1 cellular context compared by ENCODE assay signal in the genomic region with DNA sequence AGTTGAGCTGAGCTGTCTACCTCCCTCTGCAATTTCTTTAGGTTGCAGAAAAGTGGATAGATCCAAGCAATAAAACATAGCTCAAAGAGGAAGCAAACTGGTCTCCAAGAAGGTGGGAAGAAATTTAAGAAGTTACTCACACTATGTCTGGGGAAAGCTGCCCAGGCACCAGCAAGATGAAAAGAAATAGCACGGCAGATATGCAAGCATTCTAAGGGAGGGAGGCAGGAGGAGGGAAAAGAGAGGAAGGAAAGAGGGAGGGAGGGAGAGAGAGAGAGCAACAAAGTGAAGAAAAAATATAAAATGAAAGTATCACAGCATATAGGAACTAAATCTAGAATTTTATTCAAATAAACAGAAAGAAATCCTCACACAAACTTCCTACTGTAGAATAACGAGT.
TF ChIP-seq lines count a peak whose summit lies in the region.

No MANE protein-coding gene starts in this region.

TF ChIP-seq in GM23338, 12 proteins besides CTCF, POLR2A, EP300 and RAD21 (continued from another document):
- TF ChIP-seq EZH2phosphoT487 (IDR thresholded peaks at IDR 0.05; ENCODE audit: unreplicated experiment) (no peak), JUNB (IDR thresholded peaks at IDR 0.05; ENCODE audit: unreplicated experiment) (no peak), STAT1 (IDR thresholded peaks at IDR 0.05; ENCODE audit: unreplicated experiment) (no peak), CREB1 (CRISPR knock-in tag; IDR thresholded peaks at IDR 0.05; ENCODE audit: low read depth) (no peak), EZH2 (IDR thresholded peaks at IDR 0.05; ENCODE audit: low read depth, unreplicated experiment) (no peak), ZNF331 (CRISPR knock-in tag; IDR thresholded peaks at IDR 0.05; ENCODE audit: low read depth) (no peak), POLR2AphosphoS5 (IDR thresholded peaks at IDR 0.05; ENCODE audit: low read depth) (no peak), NANOG (IDR thresholded peaks at IDR 0.05; ENCODE audit: borderline replicate concordance) (no peak)
- TF ChIP-seq, protein P1, sequence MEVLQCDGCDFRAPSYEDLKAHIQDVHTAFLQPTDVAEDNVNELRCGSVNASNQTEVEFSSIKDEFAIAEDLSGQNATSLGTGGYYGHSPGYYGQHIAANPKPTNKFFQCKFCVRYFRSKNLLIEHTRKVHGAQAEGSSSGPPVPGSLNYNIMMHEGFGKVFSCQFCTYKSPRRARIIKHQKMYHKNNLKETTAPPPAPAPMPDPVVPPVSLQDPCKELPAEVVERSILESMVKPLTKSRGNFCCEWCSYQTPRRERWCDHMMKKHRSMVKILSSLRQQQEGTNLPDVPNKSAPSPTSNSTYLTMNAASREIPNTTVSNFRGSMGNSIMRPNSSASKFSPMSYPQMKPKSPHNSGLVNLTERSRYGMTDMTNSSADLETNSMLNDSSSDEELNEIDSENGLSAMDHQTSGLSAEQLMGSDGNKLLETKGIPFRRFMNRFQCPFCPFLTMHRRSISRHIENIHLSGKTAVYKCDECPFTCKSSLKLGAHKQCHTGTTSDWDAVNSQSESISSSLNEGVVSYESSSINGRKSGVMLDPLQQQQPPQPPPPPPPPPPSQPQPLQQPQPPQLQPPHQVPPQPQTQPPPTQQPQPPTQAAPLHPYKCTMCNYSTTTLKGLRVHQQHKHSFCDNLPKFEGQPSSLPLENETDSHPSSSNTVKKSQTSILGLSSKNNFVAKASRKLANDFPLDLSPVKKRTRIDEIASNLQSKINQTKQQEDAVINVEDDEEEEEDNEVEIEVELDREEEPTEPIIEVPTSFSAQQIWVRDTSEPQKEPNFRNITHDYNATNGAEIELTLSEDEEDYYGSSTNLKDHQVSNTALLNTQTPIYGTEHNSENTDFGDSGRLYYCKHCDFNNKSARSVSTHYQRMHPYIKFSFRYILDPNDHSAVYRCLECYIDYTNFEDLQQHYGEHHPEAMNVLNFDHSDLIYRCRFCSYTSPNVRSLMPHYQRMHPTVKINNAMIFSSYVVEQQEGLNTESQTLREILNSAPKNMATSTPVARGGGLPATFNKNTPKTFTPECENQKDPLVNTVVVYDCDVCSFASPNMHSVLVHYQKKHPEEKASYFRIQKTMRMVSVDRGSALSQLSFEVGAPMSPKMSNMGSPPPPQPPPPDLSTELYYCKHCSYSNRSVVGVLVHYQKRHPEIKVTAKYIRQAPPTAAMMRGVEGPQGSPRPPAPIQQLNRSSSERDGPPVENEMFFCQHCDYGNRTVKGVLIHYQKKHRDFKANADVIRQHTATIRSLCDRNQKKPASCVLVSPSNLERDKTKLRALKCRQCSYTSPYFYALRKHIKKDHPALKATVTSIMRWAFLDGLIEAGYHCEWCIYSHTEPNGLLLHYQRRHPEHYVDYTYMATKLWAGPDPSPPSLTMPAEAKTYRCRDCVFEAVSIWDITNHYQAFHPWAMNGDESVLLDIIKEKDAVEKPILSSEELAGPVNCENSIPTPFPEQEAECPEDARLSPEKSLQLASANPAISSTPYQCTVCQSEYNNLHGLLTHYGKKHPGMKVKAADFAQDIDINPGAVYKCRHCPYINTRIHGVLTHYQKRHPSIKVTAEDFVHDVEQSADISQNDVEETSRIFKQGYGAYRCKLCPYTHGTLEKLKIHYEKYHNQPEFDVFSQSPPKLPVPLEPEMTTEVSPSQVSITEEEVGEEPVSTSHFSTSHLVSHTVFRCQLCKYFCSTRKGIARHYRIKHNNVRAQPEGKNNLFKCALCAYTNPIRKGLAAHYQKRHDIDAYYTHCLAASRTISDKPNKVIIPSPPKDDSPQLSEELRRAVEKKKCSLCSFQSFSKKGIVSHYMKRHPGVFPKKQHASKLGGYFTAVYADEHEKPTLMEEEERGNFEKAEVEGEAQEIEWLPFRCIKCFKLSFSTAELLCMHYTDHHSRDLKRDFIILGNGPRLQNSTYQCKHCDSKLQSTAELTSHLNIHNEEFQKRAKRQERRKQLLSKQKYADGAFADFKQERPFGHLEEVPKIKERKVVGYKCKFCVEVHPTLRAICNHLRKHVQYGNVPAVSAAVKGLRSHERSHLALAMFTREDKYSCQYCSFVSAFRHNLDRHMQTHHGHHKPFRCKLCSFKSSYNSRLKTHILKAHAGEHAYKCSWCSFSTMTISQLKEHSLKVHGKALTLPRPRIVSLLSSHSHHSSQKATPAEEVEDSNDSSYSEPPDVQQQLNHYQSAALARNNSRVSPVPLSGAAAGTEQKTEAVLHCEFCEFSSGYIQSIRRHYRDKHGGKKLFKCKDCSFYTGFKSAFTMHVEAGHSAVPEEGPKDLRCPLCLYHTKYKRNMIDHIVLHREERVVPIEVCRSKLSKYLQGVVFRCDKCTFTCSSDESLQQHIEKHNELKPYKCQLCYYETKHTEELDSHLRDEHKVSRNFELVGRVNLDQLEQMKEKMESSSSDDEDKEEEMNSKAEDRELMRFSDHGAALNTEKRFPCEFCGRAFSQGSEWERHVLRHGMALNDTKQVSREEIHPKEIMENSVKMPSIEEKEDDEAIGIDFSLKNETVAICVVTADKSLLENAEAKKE (CRISPR knock-in tag; IDR thresholded peaks at IDR 0.05): no peak
- TF ChIP-seq, protein P2, sequence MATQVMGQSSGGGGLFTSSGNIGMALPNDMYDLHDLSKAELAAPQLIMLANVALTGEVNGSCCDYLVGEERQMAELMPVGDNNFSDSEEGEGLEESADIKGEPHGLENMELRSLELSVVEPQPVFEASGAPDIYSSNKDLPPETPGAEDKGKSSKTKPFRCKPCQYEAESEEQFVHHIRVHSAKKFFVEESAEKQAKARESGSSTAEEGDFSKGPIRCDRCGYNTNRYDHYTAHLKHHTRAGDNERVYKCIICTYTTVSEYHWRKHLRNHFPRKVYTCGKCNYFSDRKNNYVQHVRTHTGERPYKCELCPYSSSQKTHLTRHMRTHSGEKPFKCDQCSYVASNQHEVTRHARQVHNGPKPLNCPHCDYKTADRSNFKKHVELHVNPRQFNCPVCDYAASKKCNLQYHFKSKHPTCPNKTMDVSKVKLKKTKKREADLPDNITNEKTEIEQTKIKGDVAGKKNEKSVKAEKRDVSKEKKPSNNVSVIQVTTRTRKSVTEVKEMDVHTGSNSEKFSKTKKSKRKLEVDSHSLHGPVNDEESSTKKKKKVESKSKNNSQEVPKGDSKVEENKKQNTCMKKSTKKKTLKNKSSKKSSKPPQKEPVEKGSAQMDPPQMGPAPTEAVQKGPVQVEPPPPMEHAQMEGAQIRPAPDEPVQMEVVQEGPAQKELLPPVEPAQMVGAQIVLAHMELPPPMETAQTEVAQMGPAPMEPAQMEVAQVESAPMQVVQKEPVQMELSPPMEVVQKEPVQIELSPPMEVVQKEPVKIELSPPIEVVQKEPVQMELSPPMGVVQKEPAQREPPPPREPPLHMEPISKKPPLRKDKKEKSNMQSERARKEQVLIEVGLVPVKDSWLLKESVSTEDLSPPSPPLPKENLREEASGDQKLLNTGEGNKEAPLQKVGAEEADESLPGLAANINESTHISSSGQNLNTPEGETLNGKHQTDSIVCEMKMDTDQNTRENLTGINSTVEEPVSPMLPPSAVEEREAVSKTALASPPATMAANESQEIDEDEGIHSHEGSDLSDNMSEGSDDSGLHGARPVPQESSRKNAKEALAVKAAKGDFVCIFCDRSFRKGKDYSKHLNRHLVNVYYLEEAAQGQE (IDR thresholded peaks at IDR 0.05; ENCODE audit: unreplicated experiment): no peak
TF ChIP-seq in GM23338: peak in this region for 0.
